In genomic region chr10:61020420-61021158, GRCh38 we compare ENCODE assay signal across 23 cellular contexts.
A peak's percentile ranks its signal among the peaks of the same experiment; 100 is the strongest.
DNase-seq lines count a peak whose midpoint lies in the region; ATAC-seq, FAIRE-seq and TF ChIP-seq lines count a peak whose summit lies in the region.
"Had no signal": no experiment of that assay in that cellular context is flagged by ENCODE, and none has a peak within 500 bp of the region (broad histone marks: within the 10 kb centered on the region; RNA-seq: fewer than 3 reads in every experiment).

No MANE protein-coding gene starts in this region.

- H3K27ac ChIP-seq in A549 (no peak overlapping the region), kidney (ENCODE audit: low read depth in 2 of 2, low read length in 2 of 2) (peak overlapping the region in 1 of 2 donors; percentile 63), small intestine (ENCODE audit: low read depth in 1 of 2, low read length in 1 of 2) (no peak overlapping the region)
- H3K27ac ChIP-seq: 22Rv1; BLaER1 treated with 17β-estradiol and CSF1 and Interleukin-3, amounts not matched to agents 10 nM and 100 nM; GM23248 had no signal

- H3K36me3 ChIP-seq in kidney (ENCODE audit: control insufficient read depth in 1 of 2, insufficient read depth in 2 of 2, low read length in 2 of 2): no peaks in the 10 kb centered on the region
- H3K36me3 ChIP-seq in small intestine (ENCODE audit: control insufficient read depth in 2 of 2, insufficient read depth in 2 of 2, low read length in 2 of 2): no peaks in the 10 kb centered on the region
- H3K36me3 ChIP-seq: BE2C; BLaER1 treated with 17β-estradiol and CSF1 and Interleukin-3, amounts not matched to agents 10 nM and 100 nM had no signal

- intact Hi-C loops in kidney (cut with DNase I): no loop called here

- POLR2A ChIA-PET in A549 (lab: Yijun Ruan, JAX): no interaction called here

- CTCF ChIA-PET in A549 (lab: Yijun Ruan, JAX): no interaction called here

- H3K9ac ChIP-seq in kidney (ENCODE audit: low read length in 2 of 2): no peak overlapping the region
- H3K9ac ChIP-seq: BLaER1 treated with 17β-estradiol and CSF1 and Interleukin-3, amounts not matched to agents 10 nM and 100 nM; GM23248 had no signal

- no peaks in the 10 kb centered on the region for H3K9me3 ChIP-seq in A549
- no peaks in the 10 kb centered on the region for H3K9me3 ChIP-seq in kidney (ENCODE audit: control insufficient read depth in 1 of 2, low read length in 2 of 2)
- no peaks in the 10 kb centered on the region for H3K9me3 ChIP-seq in small intestine (ENCODE audit: control insufficient read depth, low read depth)
- H3K9me3 ChIP-seq: BE2C; BLaER1 treated with 17β-estradiol and CSF1 and Interleukin-3, amounts not matched to agents 10 nM and 100 nM had no signal

- DNase-seq in A549 (ENCODE audit: low read depth in 1 of 2, low spot score in 1 of 2): no peak
- no peak for DNase-seq in kidney
- no peak for DNase-seq in small intestine
- DNase-seq in ureter (ENCODE audit: low spot score): no peak
- DNase-seq: ACHN; AML-193; BE2C; CD4-positive, alpha-beta T cell; CD8-positive, alpha-beta memory T cell; DMS53; DMS79 treated with DMSO at 0.1 percent for 48 hours; GF-D8; GM23248; H7; HCEC 1CT had no signal

- no peak for ATAC-seq in A549
- no peak for ATAC-seq in GM18870 (IDR thresholded peaks at IDR 0.05; ENCODE audit: unreplicated experiment)
- no peak for ATAC-seq in GM18519 (IDR thresholded peaks at IDR 0.05; ENCODE audit: low FRiP score, unreplicated experiment)

- 74% methylated on average over 3 of the region's 3 CpGs for WGBS in A549 (ENCODE audit: missing lambda C conversion rate)
- 20 to 56% (median 24%) methylated on average over 3 of the region's 3 CpGs for WGBS in small intestine, 3 donors

- FAIRE-seq in A549 (lab: Jason Lieb, UNC): peak; percentile 7
- peak; percentile 62 for FAIRE-seq in kidney (lab: Jason Lieb, UNC)
- peak; percentile 44 for FAIRE-seq in small intestine (lab: Jason Lieb, UNC)
- FAIRE-seq: GM12891, GM18507, GM19239, H1 had no signal

- no peak overlapping the region for H3K4me3 ChIP-seq in A549
- no peak overlapping the region for H3K4me3 ChIP-seq in kidney (ENCODE audit: low read length in 2 of 2)
- H3K4me3 ChIP-seq in small intestine (ENCODE audit: low read depth in 1 of 2, low read length in 2 of 2): no peak overlapping the region
- H3K4me3 ChIP-seq: BLaER1 treated with 17β-estradiol and CSF1 and Interleukin-3, amounts not matched to agents 10 nM and 100 nM; GM23248 had no signal

- H3K27me3 ChIP-seq in small intestine (ENCODE audit: control insufficient read depth in 2 of 2, insufficient read depth in 2 of 2, low read length in 2 of 2): no peaks in the 10 kb centered on the region
- H3K27me3 ChIP-seq: BLaER1 treated with 17β-estradiol and CSF1 and Interleukin-3, amounts not matched to agents 10 nM and 100 nM had no signal

- no peak for TF ChIP-seq RAD21 in A549 (conservative IDR thresholded peaks at IDR 0.05 in 1 of 2, IDR thresholded peaks at IDR 0.05 in 1 of 2)

- H3K4me1 ChIP-seq in A549: no peaks in the 10 kb centered on the region
- H3K4me1 ChIP-seq in kidney (ENCODE audit: control insufficient read depth in 1 of 2, insufficient read depth in 1 of 2, low read depth in 1 of 2, low read length in 2 of 2): peaks cover 2 to 11% of the 10 kb centered on the region in 2 donors
- no peaks in the 10 kb centered on the region for H3K4me1 ChIP-seq in small intestine (ENCODE audit: control insufficient read depth in 2 of 2, insufficient read depth in 1 of 2, low read depth in 1 of 2, low read length in 1 of 2)
- H3K4me1 ChIP-seq: BE2C; BLaER1 treated with 17β-estradiol and CSF1 and Interleukin-3, amounts not matched to agents 10 nM and 100 nM had no signal

- TF ChIP-seq CTCF in A549 (IDR thresholded peaks at IDR 0.05) (no peak), kidney (IDR thresholded peaks at IDR 0.05; ENCODE audit: borderline replicate concordance, extremely low read depth, insufficient read depth) (no peak)

- H3K4me2 ChIP-seq in A549: no peak overlapping the region
- H3K4me2 ChIP-seq: BLaER1 treated with 17β-estradiol and CSF1 and Interleukin-3, amounts not matched to agents 10 nM and 100 nM had no signal

- no peak for TF ChIP-seq POLR2A in A549 (IDR thresholded peaks at IDR 0.05; ENCODE audit: low read length)

- TF ChIP-seq EP300 in A549 (IDR thresholded peaks at IDR 0.05): no peak

TF ChIP-seq in A549, 52 proteins besides CTCF, POLR2A, EP300 and RAD21:
- TF ChIP-seq TFCP2L1 (CRISPR knock-in tag; IDR thresholded peaks at IDR 0.05) (no peak), FOSL2 (IDR thresholded peaks at IDR 0.05) (no peak), FOSL2 (CRISPR knock-in tag; IDR thresholded peaks at IDR 0.05) (no peak), REST (IDR thresholded peaks at IDR 0.05) (no peak), JUN (IDR thresholded peaks at IDR 0.05) (no peak)
